ENCODE assay signal across 34 cellular contexts in the genomic region with DNA sequence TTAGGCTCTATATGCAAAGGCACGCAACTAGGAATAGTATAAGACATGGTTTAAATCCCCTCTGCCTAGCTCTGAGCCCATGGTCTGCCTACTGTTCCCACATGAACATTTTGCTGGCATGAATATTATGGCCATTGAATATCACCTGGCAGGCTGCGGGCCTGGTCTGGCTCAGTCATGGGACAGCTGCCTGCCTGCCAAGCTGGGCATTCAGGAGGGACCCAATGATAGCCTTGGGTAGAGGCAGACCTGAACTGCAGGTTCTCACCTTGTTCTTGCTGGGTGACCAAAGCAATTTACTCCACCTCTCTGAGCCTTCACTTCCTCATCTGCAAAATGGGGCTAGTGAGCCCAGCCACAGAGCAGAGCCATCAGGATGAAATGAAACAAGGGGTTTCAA. TPM values are rescaled to one million over a fixed set of nuclear protein-coding genes. Genes with fewer than 3 reads are reported as not detected.
"Had no signal": no experiment of that assay in that cellular context is flagged by ENCODE, and none has a peak within 500 bp of the region (broad histone marks: within the 10 kb centered on the region; RNA-seq: fewer than 3 reads in every experiment).

No MANE protein-coding gene starts in this region.

- H3K27me3 ChIP-seq: colonic mucosa, esophagus muscularis mucosa, gastroesophageal sphincter had no signal

- H3K4me1 ChIP-seq: colonic mucosa had no signal

- H3K9me3 ChIP-seq: colonic mucosa, esophagus muscularis mucosa, gastroesophageal sphincter had no signal

- H3K27ac ChIP-seq: colonic mucosa, epithelial cell of prostate, esophagus muscularis mucosa, gastroesophageal sphincter, WERI-Rb-1 had no signal

- FAIRE-seq: astrocyte, endometrium, endothelial cell of umbilical vein had no signal

- H3K36me3 ChIP-seq: colonic mucosa, WERI-Rb-1 had no signal

- ATAC-seq: activated CD4-positive, CD25-positive, alpha-beta regulatory T cell treated with anti-CD3 and anti-CD28 coated beads, Interleukin-2, amount 50 U/mL, for 24 hours; activated CD8-positive, alpha-beta T cell treated with anti-CD3 and anti-CD28 coated beads for 36 hours; activated T-cell treated with anti-CD3 and anti-CD28 coated beads, Interleukin-2, amount 50 U/mL, for 4 hours; activated T-helper 17 cell treated with anti-CD3 and anti-CD28 coated beads, Interleukin-2, amount 50 U/mL, for 72 hours; gastroesophageal sphincter; T-helper 17 cell had no signal

- DNase-seq: activated B cell treated with CpG ODN at 0.5 μM for 24 hours; activated CD4-positive, alpha-beta T cell treated with anti-CD3 and anti-CD28 coated beads for 48 hours; activated CD4-positive, alpha-beta T cell treated with anti-CD3 and anti-CD28 coated beads, Interleukin-2, amount 50 U/mL, for 1 hour; activated CD4-positive, alpha-beta T cell treated with anti-CD3 and anti-CD28 coated beads, Interleukin-2, amount 50 U/mL, for 48 hours; activated CD8-positive, alpha-beta memory T cell treated with anti-CD3 and anti-CD28 coated beads for 24 hours; activated CD8-positive, alpha-beta T cell treated with anti-CD3 and anti-CD28 coated beads for 36 hours; activated effector memory CD4-positive, alpha-beta T cell treated with Interleukin-2 at 50 U/mL for 16 hours; activated gamma-delta T cell treated with Interleukin-2 at 50 U/mL for 16 hours; activated naive CD4-positive, alpha-beta T cell treated with anti-CD3 and anti-CD28 coated beads, Interleukin-2, amount 50 U/mL, for 16 hours; activated naive CD4-positive, alpha-beta T cell treated with Interleukin-2 at 50 U/mL for 16 hours; activated T-cell treated with anti-CD3 and anti-CD28 coated beads, Interleukin-2, amount 50 U/mL, for 4 hours; amniotic stem cell; anterior cingulate cortex; central memory CD4-positive, alpha-beta T cell; cerebellar nuclear complex; colonic mucosa; effector CD8-positive, alpha-beta T cell; foreskin melanocyte; T-helper 1 cell; T-helper 17 cell; T1000; WERI-Rb-1 had no signal

- H3K4me3 ChIP-seq: colonic mucosa, esophagus muscularis mucosa, gastroesophageal sphincter had no signal

RNA-seq across cellular contexts. Expression of gene RBP1, which starts 11.3 kb away (rescaled TPM):
- total RNA-seq: activated B cell treated with CpG ODN at 0.5 μM for 24 hours; activated CD8-positive, alpha-beta T cell treated with anti-CD3 and anti-CD28 coated beads for 36 hours; activated T-helper 17 cell treated with anti-CD3 and anti-CD28 coated beads, Interleukin-2, amount 50 U/mL, for 72 hours; T-helper 17 cell had no signal

RNA-seq across cellular contexts. Expression of gene RBP2, which starts 52.0 kb away (rescaled TPM):
- total RNA-seq: activated B cell treated with CpG ODN at 0.5 μM for 24 hours; activated CD8-positive, alpha-beta T cell treated with anti-CD3 and anti-CD28 coated beads for 36 hours; activated T-cell treated with anti-CD3 and anti-CD28 coated beads, Interleukin-2, amount 50 U/mL, for 4 hours; activated T-helper 17 cell treated with anti-CD3 and anti-CD28 coated beads, Interleukin-2, amount 50 U/mL, for 72 hours; astrocyte; dermis microvascular lymphatic vessel endothelial cell; endothelial cell of umbilical vein; esophagus muscularis mucosa; fibroblast of lung; fibroblast of villous mesenchyme; gastroesophageal sphincter; glomerular endothelial cell; T-helper 17 cell had no signal
- polyA plus RNA-seq: endothelial cell of umbilical vein, fibroblast of lung had no signal
